22 cellular contexts compared by ENCODE assay signal in the genomic region with DNA sequence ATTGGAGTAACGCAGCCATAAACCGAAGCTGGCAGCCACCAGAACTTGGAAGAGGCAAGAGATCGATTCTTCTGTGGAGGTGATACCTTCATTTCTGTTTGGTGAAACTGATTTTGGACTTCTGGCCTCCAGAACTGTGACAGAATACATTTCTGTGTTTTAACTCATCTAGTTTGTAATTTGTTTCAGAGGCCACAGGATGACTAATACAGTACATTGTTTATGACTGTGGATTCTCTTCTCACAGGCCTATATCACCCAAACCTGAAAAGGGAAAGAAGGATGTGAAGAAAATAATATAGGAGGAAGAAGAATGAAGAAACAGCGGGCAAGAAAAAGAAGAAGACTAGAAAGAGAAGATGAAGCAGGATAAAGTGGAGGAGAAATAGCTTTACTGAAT.
A peak's percentile ranks its signal among the peaks of the same experiment; 100 is the strongest.
DNase-seq lines count a peak whose midpoint lies in the region; ATAC-seq and TF ChIP-seq lines count a peak whose summit lies in the region.
"Had no signal": no experiment of that assay in that cellular context is flagged by ENCODE, and none has a peak within 500 bp of the region (broad histone marks: within the 10 kb centered on the region; RNA-seq: fewer than 3 reads in every experiment).

No MANE protein-coding gene starts in this region.

- DNase-seq in EH (ENCODE audit: low read depth) (peak; percentile 68), IMR-90 (peak; percentile 82), choroid plexus epithelial cell (ENCODE audit: low read depth) (peak; percentile 39), mesenchymal stem cell (peak; percentile 34), HEK293T (ENCODE audit: extremely low spot score) (no peak), lower lobe of right lung (no peak)
- no peak for DNase-seq in effector memory CD4-positive, alpha-beta T cell
- DNase-seq in activated CD8-positive, alpha-beta memory T cell treated with anti-CD3 and anti-CD28 coated beads for 24 hours: no peak
- DNase-seq: activated CD4-positive, alpha-beta T cell treated with anti-CD3 and anti-CD28 coated beads for 48 hours; CD8-positive, alpha-beta T cell; erythroblast; midbrain; NCI-H1694 treated with DMSO at 0.1 percent for 48 hours; posterior cingulate gyrus; Right ventricle myocardium superior; stimulated activated CD4-positive, alpha-beta T cell treated with anti-CD3 and anti-CD28 coated beads, Interleukin-2, amount 100 ng/mL, for 24 hours; stimulated activated naive CD4-positive, alpha-beta T cell; T-helper 1 cell; thyroid gland had no signal

- H3K4me2 ChIP-seq in IMR-90 (ENCODE audit: low read depth, low read length) (peak overlapping the region; percentile 77; the same call in 1 of the 2 replicates), mesenchymal stem cell (ENCODE audit: low read length, poor library complexity, severe bottlenecking) (no peak overlapping the region)

- H3K9me3 ChIP-seq in IMR-90 (ENCODE audit: control insufficient read depth, insufficient read depth, low read length): no peaks in the 10 kb centered on the region; the same call in 1 of the 2 replicates
- no peaks in the 10 kb centered on the region for H3K9me3 ChIP-seq in mesenchymal stem cell (ENCODE audit: control insufficient read depth, low read length)
- no peaks in the 10 kb centered on the region for H3K9me3 ChIP-seq in effector memory CD4-positive, alpha-beta T cell (ENCODE audit: control insufficient read depth, low read length)
- H3K9me3 ChIP-seq in lower lobe of right lung: no peaks in the 10 kb centered on the region
- H3K9me3 ChIP-seq: HAP-1, thyroid gland had no signal

- H2BK15ac ChIP-seq in IMR-90 (ENCODE audit: low read depth, low read length) (peak overlapping the region; percentile 94; the same call in 2 of the 3 replicates), mesenchymal stem cell (ENCODE audit: low read depth, poor library complexity, severe bottlenecking) (no peak overlapping the region)

- no peak overlapping the region for H2BK12ac ChIP-seq in mesenchymal stem cell (ENCODE audit: low read length in 2 of 2)

- BruUV-seq in IMR-90 (replicated peaks; lab: Mats Ljungman, UMichigan): no TSS peak

- H3K14ac ChIP-seq in IMR-90 (replicated peaks; ENCODE audit: low read depth, low read length): peak overlapping the region; percentile 35; the same call in 1 of the 2 replicates
- no peak overlapping the region for H3K14ac ChIP-seq in mesenchymal stem cell (ENCODE audit: low read length in 2 of 2)

- H4K8ac ChIP-seq in IMR-90 (ENCODE audit: low read depth in 2 of 2, low read length in 2 of 2): peak overlapping the region; percentile 64 to 90
- H4K8ac ChIP-seq in mesenchymal stem cell (ENCODE audit: low read length): no peak overlapping the region

- peak overlapping the region; percentile 95 for H4K91ac ChIP-seq in IMR-90 (ENCODE audit: insufficient read depth, low read depth, low read length)
- H4K91ac ChIP-seq in mesenchymal stem cell (ENCODE audit: low read length): no peak overlapping the region

- H2AK5ac ChIP-seq in IMR-90 (ENCODE audit: low read depth, low read length): peak overlapping the region; percentile 73
- no peak overlapping the region for H2AK5ac ChIP-seq in mesenchymal stem cell (ENCODE audit: low read length, severe bottlenecking)

- H3K27ac ChIP-seq in IMR-90 (ENCODE audit: insufficient read depth, low read length) (peak overlapping the region; percentile 82), mesenchymal stem cell (ENCODE audit: low read length, poor library complexity, severe bottlenecking) (no peak overlapping the region), lower lobe of right lung (no peak overlapping the region)
- H3K27ac ChIP-seq in effector memory CD4-positive, alpha-beta T cell (ENCODE audit: insufficient read depth, low read length, poor library complexity, severe bottlenecking): no peak overlapping the region
- H3K27ac ChIP-seq: cardiac muscle cell, thyroid gland had no signal

- 90% methylated on average over 2 of the region's 4 CpGs; no CpG with 5 or more reads in 1 of the 2 experiments for WGBS in IMR-90 (ENCODE audit: extremely low coverage in 2 of 2, insufficient read length in 1 of 2), 2 experiments
- 94% methylated on average over 3 of the region's 4 CpGs for WGBS in mesenchymal stem cell

- TF ChIP-seq CTCF in IMR-90 (conservative IDR thresholded peaks at IDR 0.05; ENCODE audit: low read depth, low read length): no peak
- TF ChIP-seq CTCF in choroid plexus epithelial cell (conservative IDR thresholded peaks at IDR 0.05; ENCODE audit: low read depth, low read length): no peak
- no peak for TF ChIP-seq CTCF in lower lobe of right lung (IDR thresholded peaks at IDR 0.05)

- H2AFZ ChIP-seq in IMR-90 (replicated peaks; ENCODE audit: low read length, poor library complexity) (no peak overlapping the region), mesenchymal stem cell (ENCODE audit: low read depth, low read length) (no peak overlapping the region)

- no peak for TF ChIP-seq POLR2A in IMR-90 (IDR thresholded peaks at IDR 0.05; ENCODE audit: low read depth, low read length)

- in situ Hi-C loops in IMR-90 (cut with MboI; ENCODE audit: low sequenced_read_pairs): no loop called here

- H2BK120ac ChIP-seq in IMR-90 (ENCODE audit: low read depth, low read length): peak overlapping the region; percentile 89
- H2BK120ac ChIP-seq in mesenchymal stem cell (ENCODE audit: low read depth, low read length): peak overlapping the region; percentile 73

- H3K23ac ChIP-seq in IMR-90 (ENCODE audit: low read depth, low read length) (peak overlapping the region; percentile 25), mesenchymal stem cell (ENCODE audit: low read length in 2 of 2) (no peak overlapping the region)

- peaks cover 15% of the 10 kb centered on the region for H3K4me1 ChIP-seq in IMR-90 (ENCODE audit: control insufficient read depth, insufficient read depth, low read length)
- H3K4me1 ChIP-seq in mesenchymal stem cell (ENCODE audit: control insufficient read depth, insufficient read depth, low read depth, low read length): no peaks in the 10 kb centered on the region
- no peaks in the 10 kb centered on the region for H3K4me1 ChIP-seq in effector memory CD4-positive, alpha-beta T cell (ENCODE audit: control insufficient read depth, insufficient read depth, low read length, poor library complexity, severe bottlenecking)
- no peaks in the 10 kb centered on the region for H3K4me1 ChIP-seq in lower lobe of right lung
- H3K4me1 ChIP-seq: HAP-1, thyroid gland had no signal

- intact Hi-C loops in IMR-90 (cut with micrococcal nuclease) (loop anchor here (5.0 kb wide), 2 partner anchors 263 to 418 kb away; partner anchors contain the start of gene DIO2), lower lobe of right lung (cut with DNase I) (no loop called here)

- no peaks in the 10 kb centered on the region for H4K20me1 ChIP-seq in IMR-90 (ENCODE audit: insufficient read depth, low read length)

- TF ChIP-seq RAD21 in IMR-90 (IDR thresholded peaks at IDR 0.05; ENCODE audit: low read length): no peak

- H3K4me3 ChIP-seq in IMR-90 (ENCODE audit: insufficient read depth, low read depth, low read length) (no peak overlapping the region), choroid plexus epithelial cell (ENCODE audit: low read depth, low read length) (no peak overlapping the region), mesenchymal stem cell (ENCODE audit: insufficient read depth in 1 of 2, low read depth in 1 of 2, low read length in 2 of 2) (no peak overlapping the region), lower lobe of right lung (no peak overlapping the region)
- H3K4me3 ChIP-seq in effector memory CD4-positive, alpha-beta T cell (ENCODE audit: insufficient read depth, low read depth, low read length, poor library complexity, severe bottlenecking): no peak overlapping the region
- H3K4me3 ChIP-seq: cardiac muscle cell, HAP-1, thyroid gland had no signal

- CTCF ChIA-PET in IMR-90 (lab: Yijun Ruan, JAX): interaction anchor here (0.6 kb wide), 1 partner anchor 20 kb away, joined by 3 read pairs; no protein-coding TSS in a partner anchor
- CTCF ChIA-PET in HEK293T (lab: Yijun Ruan, JAX): no interaction called here

- peak overlapping the region; percentile 75 for H3K18ac ChIP-seq in IMR-90 (ENCODE audit: low read depth, low read length)
- H3K18ac ChIP-seq in mesenchymal stem cell (ENCODE audit: low read depth in 1 of 2, low read length in 2 of 2): peak overlapping the region in 1 of 2 experiments; percentile 33

- 0 out of 2 replicates have a peak, but pooled peaks cover 3% of the 10 kb centered on the region for H3K9me1 ChIP-seq in IMR-90 (ENCODE audit: insufficient read depth, low read length)

- peak overlapping the region; percentile 47 for H3K56ac ChIP-seq in IMR-90 (ENCODE audit: extremely low read depth, insufficient read depth, low read length)

- H3K4ac ChIP-seq in IMR-90 (ENCODE audit: low read depth, low read length) (peak overlapping the region; percentile 90), mesenchymal stem cell (ENCODE audit: low read depth in 1 of 2, low read length in 2 of 2) (no peak overlapping the region)

- peak overlapping the region; percentile 88 for H2BK20ac ChIP-seq in IMR-90 (ENCODE audit: low read depth, low read length)

- peak overlapping the region; percentile 86 for H2BK5ac ChIP-seq in IMR-90 (ENCODE audit: low read depth, low read length, poor library complexity, severe bottlenecking)
- no peak overlapping the region for H2BK5ac ChIP-seq in mesenchymal stem cell (ENCODE audit: low read depth, low read length, poor library complexity, severe bottlenecking)

- H3K36me3 ChIP-seq in IMR-90 (ENCODE audit: control insufficient read depth, insufficient read depth, low read length) (no peaks in the 10 kb centered on the region), mesenchymal stem cell (ENCODE audit: control insufficient read depth in 1 of 2, insufficient read depth in 2 of 2, low read depth in 1 of 2, low read length in 2 of 2) (no peaks in the 10 kb centered on the region), lower lobe of right lung (no peaks in the 10 kb centered on the region)
- no peaks in the 10 kb centered on the region for H3K36me3 ChIP-seq in effector memory CD4-positive, alpha-beta T cell (ENCODE audit: control insufficient read depth, insufficient read depth, low read length)
- H3K36me3 ChIP-seq: cardiac muscle cell, HAP-1, thyroid gland had no signal

- H2AK9ac ChIP-seq in IMR-90 (replicated peaks; ENCODE audit: low read depth, low read length, poor library complexity): no peak overlapping the region

- dilution Hi-C loops in IMR-90 (cut with HindIII; ENCODE audit: low sequenced_read_pairs, unreplicated experiment): no loop called here

- H3K79me1 ChIP-seq in IMR-90 (ENCODE audit: low read depth in 1 of 2, low read length in 2 of 2) (no peaks in the 10 kb centered on the region), mesenchymal stem cell (replicated peaks; ENCODE audit: low read length, poor library complexity, severe bottlenecking) (no peaks in the 10 kb centered on the region)

- peak overlapping the region; percentile 79 for H4K5ac ChIP-seq in IMR-90 (ENCODE audit: low read depth, low read length)

- ATAC-seq in IMR-90 (ENCODE audit: low read depth): peak; percentile 74
- no peak for ATAC-seq in lower lobe of right lung
- ATAC-seq: CD8-positive, alpha-beta T cell; left lobe of liver had no signal

- POLR2A ChIA-PET in IMR-90 (lab: Charles Lee; ENCODE audit: unreplicated experiment): no interaction called here
- POLR2A ChIA-PET in HEK293T (lab: Yijun Ruan, JAX): no interaction called here

- H3K9ac ChIP-seq in IMR-90 (ENCODE audit: low read depth, low read length): no peak overlapping the region
- H3K9ac ChIP-seq in mesenchymal stem cell (ENCODE audit: low read length): no peak overlapping the region

- H3K27me3 ChIP-seq in IMR-90 (ENCODE audit: control insufficient read depth, insufficient read depth, low read length): no peaks in the 10 kb centered on the region
- no peaks in the 10 kb centered on the region for H3K27me3 ChIP-seq in mesenchymal stem cell (ENCODE audit: control insufficient read depth in 1 of 2, insufficient read depth in 1 of 2, low read length in 2 of 2)
- H3K27me3 ChIP-seq in effector memory CD4-positive, alpha-beta T cell (replicated peaks; ENCODE audit: control insufficient read depth, insufficient read depth, low read length, poor library complexity, severe bottlenecking): no peaks in the 10 kb centered on the region
- H3K27me3 ChIP-seq in lower lobe of right lung (ENCODE audit: low read depth): no peaks in the 10 kb centered on the region
- H3K27me3 ChIP-seq: cardiac muscle cell, thyroid gland had no signal

Comparison
In these comparisons a context has a peak if more than half of its experiments do, and no peak if none do; other contexts are left out.
1. DNase-seq: peak in EH (single experiment), IMR-90 (single experiment), choroid plexus epithelial cell (single experiment) and mesenchymal stem cell (single experiment); none in HEK293T (single experiment), effector memory CD4-positive, alpha-beta T cell (0 of 3), activated CD8-positive, alpha-beta memory T cell treated with anti-CD3 and anti-CD28 coated beads for 24 hours (single experiment) and lower lobe of right lung (single experiment).